ENCODE assay signal across 1 cellular context in the genomic region with DNA sequence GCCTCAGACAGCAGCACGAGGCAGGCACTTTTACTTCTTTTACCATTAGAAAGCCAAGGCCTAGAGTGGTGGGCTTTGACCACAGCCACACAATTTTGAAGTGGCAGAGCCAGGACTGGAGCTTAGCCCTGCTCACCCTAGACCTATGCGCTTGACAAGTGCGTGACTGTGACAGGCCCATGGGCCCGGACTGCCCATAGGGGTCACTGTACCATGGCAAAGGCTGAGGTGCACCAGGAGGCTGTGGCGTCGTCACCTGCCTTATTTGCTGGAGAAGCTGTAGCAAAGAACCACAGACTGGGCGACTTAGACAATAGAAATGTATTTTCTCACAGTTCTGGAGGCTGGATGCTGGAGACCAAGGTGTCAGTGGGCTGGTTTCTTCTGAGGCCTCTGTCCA.
TF ChIP-seq lines count a peak whose summit lies in the region.

No MANE protein-coding gene starts in this region.

TF ChIP-seq in endothelial cell of umbilical vein, 7 proteins besides CTCF, POLR2A, EP300 and RAD21:
- TF ChIP-seq POLR2AphosphoS5 (IDR thresholded peaks at IDR 0.05; ENCODE audit: insufficient read depth, low read depth, low read length) (peak; percentile 6), FOS (IDR thresholded peaks at IDR 0.05; ENCODE audit: borderline replicate concordance, insufficient read depth, low read length) (no peak)
TF ChIP-seq in endothelial cell of umbilical vein: peak in this region for 1.
